ENCODE assay signal across 22 cellular contexts in the genomic region with DNA sequence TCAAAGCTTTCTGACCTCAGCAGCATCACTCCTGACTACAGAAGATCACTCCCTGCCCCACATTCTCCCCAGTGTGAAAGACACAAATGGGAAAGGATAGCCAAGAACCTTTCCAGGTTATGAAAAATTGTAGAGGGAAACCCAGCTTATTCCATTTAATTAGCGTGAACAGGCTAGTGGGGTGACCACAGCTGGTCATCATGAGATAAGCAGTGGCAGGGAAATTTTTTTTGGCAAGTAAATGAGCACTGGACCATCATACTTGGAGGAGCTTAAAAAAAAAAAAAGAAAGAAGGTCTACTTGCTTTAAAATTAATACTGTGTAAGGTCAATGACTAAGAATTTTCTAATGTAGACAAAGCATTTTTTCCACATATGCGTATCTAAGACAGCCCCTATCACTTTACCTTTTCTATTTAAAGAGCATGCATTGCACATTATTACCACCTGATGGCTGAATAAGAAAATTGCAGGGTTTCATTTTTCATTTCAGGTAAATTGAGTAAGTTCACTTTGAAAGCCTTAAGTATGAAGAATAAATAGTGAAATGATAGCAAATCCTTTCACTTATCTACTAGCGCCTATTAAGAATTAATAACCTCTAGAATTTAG.
A peak's percentile ranks its signal among the peaks of the same experiment; 100 is the strongest.
DNase-seq lines count a peak whose midpoint lies in the region; ATAC-seq and TF ChIP-seq lines count a peak whose summit lies in the region.
"Had no signal": no experiment of that assay in that cellular context is flagged by ENCODE, and none has a peak within 500 bp of the region (broad histone marks: within the 10 kb centered on the region; RNA-seq: fewer than 3 reads in every experiment).

No MANE protein-coding gene starts in this region.

- intact Hi-C loops in left lung (cut with DNase I), result no loop called here

- H3K27me3 ChIP-seq in WERI-Rb-1 (ENCODE audit: insufficient read depth, low read depth, severe bottlenecking), result no peaks in the 10 kb centered on the region
- no peaks in the 10 kb centered on the region for H3K27me3 ChIP-seq in left lung
- H3K27me3 ChIP-seq: tibial artery had no signal

- no peak overlapping the region for H3K4me3 ChIP-seq in LNCaP clone FGC (ENCODE audit: low read depth, low read length)
- H3K4me3 ChIP-seq in WERI-Rb-1 (ENCODE audit: low read depth, low read length), result no peak overlapping the region
- H3K4me3 ChIP-seq in left lung, result no peak overlapping the region
- H3K4me3 ChIP-seq: SK-N-MC, tibial artery had no signal

- TF ChIP-seq CTCF in LNCaP clone FGC (IDR thresholded peaks at IDR 0.05; ENCODE audit: control insufficient read depth, extremely low read depth, insufficient read depth) (peak; percentile 50), WERI-Rb-1 (IDR thresholded peaks at IDR 0.05; ENCODE audit: low read depth, low read length) (0 out of 2 replicates have a peak, but pooled peaks have one; percentile 4), left lung (IDR thresholded peaks at IDR 0.05) (no peak)

- in situ Hi-C loops in G401 (cut with HindIII; ENCODE audit: low sequenced_read_pairs), result no loop called here

- ATAC-seq in left lung (peak; percentile 17), GM21529 (IDR thresholded peaks at IDR 0.05; ENCODE audit: unreplicated experiment) (no peak)
- ATAC-seq: activated CD4-positive, CD25-positive, alpha-beta regulatory T cell treated with anti-CD3 and anti-CD28 coated beads, Interleukin-2, amount 50 U/mL, for 24 hours; activated CD8-positive, alpha-beta T cell treated with anti-CD3 and anti-CD28 coated beads for 36 hours; effector memory CD8-positive, alpha-beta T cell; Panc1 had no signal

- no peaks in the 10 kb centered on the region for H3K4me1 ChIP-seq in left lung
- H3K4me1 ChIP-seq: tibial artery had no signal

- H3K27ac ChIP-seq in WERI-Rb-1 (no peak overlapping the region), left lung (no peak overlapping the region)
- H3K27ac ChIP-seq: KMS-11, SK-N-MC, tibial artery had no signal

- H3K9me3 ChIP-seq in WERI-Rb-1 (ENCODE audit: severe bottlenecking) (no peaks in the 10 kb centered on the region), left lung (no peaks in the 10 kb centered on the region)
- H3K9me3 ChIP-seq: tibial artery had no signal

- DNase-seq in G401 (ENCODE audit: low spot score) (peak; percentile 25), LNCaP clone FGC (ENCODE audit: low read depth) (no peak), WERI-Rb-1 (no peak), left lung (no peak), RPMI8226 (no peak)
- DNase-seq in effector CD4-positive, alpha-beta T cell, result no peak
- DNase-seq: activated CD8-positive, alpha-beta T cell treated with anti-CD3 and anti-CD28 coated beads for 36 hours; activated naive CD4-positive, alpha-beta T cell treated with anti-CD3 and anti-CD28 coated beads for 36 hours; activated T-cell treated with anti-CD3 and anti-CD28 coated beads, Interleukin-2, amount 50 U/mL, for 1 hour; amygdala; effector memory CD8-positive, alpha-beta T cell; head of caudate nucleus; NCI-H1092 treated with DMSO at 0.1 percent for 48 hours; NCI-H510A treated with DMSO at 0.1 percent for 48 hours; stimulated activated CD4-positive, alpha-beta T cell treated with anti-CD3 and anti-CD28 coated beads, Interleukin-4, amount 100 ng/mL, for 1 hour; T-helper 9 cell; tibial artery had no signal

- H3K36me3 ChIP-seq in WERI-Rb-1, result no peaks in the 10 kb centered on the region
- H3K36me3 ChIP-seq in left lung, result no peaks in the 10 kb centered on the region
- H3K36me3 ChIP-seq: tibial artery had no signal

Comparison
In these comparisons a context has a peak if more than half of its experiments do, and no peak if none do; other contexts are left out.
1. CTCF ChIP-seq: peak in LNCaP clone FGC (single experiment) and WERI-Rb-1 (single experiment); none in left lung (0 of 2).